ENCODE assay signal across 1 cellular context in the genomic region with DNA sequence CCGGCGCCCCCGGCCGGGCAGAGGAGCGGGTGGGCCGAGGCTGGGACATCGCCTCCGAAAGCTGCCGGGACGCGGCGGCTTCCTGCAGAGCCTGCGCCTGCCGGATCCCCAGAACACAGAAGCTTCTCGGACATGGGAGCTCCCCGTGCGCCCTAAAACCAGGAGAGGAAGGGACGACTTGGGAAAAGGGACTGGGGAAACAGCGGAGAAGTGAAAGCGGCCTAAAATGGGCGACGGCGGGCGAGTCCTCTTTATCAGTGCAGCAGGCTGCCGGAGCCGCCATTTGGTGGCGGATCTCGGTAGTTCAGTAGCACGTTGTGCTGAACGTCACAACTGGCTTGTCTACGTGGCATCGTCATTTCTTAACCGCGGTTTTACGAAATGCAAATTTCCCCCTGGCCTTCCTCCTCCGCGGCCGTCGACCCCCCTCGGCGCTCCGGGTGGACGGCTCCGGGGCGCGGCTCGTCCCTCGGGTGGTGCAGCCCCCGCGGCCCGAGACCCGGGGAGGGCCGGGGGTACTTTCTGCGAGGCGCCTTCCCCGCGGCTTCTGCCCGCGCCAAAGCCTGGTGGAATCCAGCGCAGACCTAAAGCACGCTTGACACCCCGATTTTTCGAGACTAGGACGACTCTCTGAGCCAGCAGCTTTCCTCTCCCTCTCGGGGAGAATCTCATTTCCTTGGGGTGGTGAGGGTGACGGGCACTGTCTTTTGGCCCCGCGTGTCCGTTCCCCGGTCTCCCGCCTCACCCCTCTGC.
TF ChIP-seq lines count a peak whose summit lies in the region.

No MANE protein-coding gene starts in this region.

TF ChIP-seq in GM23338, 12 proteins besides CTCF, POLR2A, EP300 and RAD21 (continued from another document):
- TF ChIP-seq, protein P1, sequence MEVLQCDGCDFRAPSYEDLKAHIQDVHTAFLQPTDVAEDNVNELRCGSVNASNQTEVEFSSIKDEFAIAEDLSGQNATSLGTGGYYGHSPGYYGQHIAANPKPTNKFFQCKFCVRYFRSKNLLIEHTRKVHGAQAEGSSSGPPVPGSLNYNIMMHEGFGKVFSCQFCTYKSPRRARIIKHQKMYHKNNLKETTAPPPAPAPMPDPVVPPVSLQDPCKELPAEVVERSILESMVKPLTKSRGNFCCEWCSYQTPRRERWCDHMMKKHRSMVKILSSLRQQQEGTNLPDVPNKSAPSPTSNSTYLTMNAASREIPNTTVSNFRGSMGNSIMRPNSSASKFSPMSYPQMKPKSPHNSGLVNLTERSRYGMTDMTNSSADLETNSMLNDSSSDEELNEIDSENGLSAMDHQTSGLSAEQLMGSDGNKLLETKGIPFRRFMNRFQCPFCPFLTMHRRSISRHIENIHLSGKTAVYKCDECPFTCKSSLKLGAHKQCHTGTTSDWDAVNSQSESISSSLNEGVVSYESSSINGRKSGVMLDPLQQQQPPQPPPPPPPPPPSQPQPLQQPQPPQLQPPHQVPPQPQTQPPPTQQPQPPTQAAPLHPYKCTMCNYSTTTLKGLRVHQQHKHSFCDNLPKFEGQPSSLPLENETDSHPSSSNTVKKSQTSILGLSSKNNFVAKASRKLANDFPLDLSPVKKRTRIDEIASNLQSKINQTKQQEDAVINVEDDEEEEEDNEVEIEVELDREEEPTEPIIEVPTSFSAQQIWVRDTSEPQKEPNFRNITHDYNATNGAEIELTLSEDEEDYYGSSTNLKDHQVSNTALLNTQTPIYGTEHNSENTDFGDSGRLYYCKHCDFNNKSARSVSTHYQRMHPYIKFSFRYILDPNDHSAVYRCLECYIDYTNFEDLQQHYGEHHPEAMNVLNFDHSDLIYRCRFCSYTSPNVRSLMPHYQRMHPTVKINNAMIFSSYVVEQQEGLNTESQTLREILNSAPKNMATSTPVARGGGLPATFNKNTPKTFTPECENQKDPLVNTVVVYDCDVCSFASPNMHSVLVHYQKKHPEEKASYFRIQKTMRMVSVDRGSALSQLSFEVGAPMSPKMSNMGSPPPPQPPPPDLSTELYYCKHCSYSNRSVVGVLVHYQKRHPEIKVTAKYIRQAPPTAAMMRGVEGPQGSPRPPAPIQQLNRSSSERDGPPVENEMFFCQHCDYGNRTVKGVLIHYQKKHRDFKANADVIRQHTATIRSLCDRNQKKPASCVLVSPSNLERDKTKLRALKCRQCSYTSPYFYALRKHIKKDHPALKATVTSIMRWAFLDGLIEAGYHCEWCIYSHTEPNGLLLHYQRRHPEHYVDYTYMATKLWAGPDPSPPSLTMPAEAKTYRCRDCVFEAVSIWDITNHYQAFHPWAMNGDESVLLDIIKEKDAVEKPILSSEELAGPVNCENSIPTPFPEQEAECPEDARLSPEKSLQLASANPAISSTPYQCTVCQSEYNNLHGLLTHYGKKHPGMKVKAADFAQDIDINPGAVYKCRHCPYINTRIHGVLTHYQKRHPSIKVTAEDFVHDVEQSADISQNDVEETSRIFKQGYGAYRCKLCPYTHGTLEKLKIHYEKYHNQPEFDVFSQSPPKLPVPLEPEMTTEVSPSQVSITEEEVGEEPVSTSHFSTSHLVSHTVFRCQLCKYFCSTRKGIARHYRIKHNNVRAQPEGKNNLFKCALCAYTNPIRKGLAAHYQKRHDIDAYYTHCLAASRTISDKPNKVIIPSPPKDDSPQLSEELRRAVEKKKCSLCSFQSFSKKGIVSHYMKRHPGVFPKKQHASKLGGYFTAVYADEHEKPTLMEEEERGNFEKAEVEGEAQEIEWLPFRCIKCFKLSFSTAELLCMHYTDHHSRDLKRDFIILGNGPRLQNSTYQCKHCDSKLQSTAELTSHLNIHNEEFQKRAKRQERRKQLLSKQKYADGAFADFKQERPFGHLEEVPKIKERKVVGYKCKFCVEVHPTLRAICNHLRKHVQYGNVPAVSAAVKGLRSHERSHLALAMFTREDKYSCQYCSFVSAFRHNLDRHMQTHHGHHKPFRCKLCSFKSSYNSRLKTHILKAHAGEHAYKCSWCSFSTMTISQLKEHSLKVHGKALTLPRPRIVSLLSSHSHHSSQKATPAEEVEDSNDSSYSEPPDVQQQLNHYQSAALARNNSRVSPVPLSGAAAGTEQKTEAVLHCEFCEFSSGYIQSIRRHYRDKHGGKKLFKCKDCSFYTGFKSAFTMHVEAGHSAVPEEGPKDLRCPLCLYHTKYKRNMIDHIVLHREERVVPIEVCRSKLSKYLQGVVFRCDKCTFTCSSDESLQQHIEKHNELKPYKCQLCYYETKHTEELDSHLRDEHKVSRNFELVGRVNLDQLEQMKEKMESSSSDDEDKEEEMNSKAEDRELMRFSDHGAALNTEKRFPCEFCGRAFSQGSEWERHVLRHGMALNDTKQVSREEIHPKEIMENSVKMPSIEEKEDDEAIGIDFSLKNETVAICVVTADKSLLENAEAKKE (CRISPR knock-in tag; IDR thresholded peaks at IDR 0.05) = no peak
- TF ChIP-seq NANOG (IDR thresholded peaks at IDR 0.05; ENCODE audit: borderline replicate concordance) (no peak), ZNF114 (CRISPR knock-in tag; IDR thresholded peaks at IDR 0.05) (no peak), CREB1 (CRISPR knock-in tag; IDR thresholded peaks at IDR 0.05; ENCODE audit: low read depth) (peak; percentile 84)
- TF ChIP-seq, protein P2, sequence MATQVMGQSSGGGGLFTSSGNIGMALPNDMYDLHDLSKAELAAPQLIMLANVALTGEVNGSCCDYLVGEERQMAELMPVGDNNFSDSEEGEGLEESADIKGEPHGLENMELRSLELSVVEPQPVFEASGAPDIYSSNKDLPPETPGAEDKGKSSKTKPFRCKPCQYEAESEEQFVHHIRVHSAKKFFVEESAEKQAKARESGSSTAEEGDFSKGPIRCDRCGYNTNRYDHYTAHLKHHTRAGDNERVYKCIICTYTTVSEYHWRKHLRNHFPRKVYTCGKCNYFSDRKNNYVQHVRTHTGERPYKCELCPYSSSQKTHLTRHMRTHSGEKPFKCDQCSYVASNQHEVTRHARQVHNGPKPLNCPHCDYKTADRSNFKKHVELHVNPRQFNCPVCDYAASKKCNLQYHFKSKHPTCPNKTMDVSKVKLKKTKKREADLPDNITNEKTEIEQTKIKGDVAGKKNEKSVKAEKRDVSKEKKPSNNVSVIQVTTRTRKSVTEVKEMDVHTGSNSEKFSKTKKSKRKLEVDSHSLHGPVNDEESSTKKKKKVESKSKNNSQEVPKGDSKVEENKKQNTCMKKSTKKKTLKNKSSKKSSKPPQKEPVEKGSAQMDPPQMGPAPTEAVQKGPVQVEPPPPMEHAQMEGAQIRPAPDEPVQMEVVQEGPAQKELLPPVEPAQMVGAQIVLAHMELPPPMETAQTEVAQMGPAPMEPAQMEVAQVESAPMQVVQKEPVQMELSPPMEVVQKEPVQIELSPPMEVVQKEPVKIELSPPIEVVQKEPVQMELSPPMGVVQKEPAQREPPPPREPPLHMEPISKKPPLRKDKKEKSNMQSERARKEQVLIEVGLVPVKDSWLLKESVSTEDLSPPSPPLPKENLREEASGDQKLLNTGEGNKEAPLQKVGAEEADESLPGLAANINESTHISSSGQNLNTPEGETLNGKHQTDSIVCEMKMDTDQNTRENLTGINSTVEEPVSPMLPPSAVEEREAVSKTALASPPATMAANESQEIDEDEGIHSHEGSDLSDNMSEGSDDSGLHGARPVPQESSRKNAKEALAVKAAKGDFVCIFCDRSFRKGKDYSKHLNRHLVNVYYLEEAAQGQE (IDR thresholded peaks at IDR 0.05; ENCODE audit: unreplicated experiment) = no peak
